ENCODE assay signal across 4 cellular contexts in the genomic region with DNA sequence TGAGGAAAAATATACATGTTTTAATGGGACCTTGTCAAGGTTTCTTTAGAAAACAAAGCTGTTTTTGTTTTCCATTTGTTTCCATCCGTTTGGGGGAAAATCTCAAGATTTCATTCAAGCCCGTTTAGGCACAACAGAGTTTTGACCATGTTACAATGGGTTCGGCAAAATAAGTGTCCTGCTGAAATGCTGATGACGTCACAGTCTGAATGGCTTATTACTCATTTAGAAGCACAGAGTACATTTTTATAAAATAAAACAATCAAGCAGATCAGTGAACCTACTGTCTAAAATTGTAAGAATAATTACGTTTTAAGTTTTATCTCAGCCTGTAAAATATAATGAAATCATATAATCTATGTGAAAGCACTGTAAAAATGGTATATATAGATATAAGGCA.
TF ChIP-seq lines count a peak whose summit lies in the region.

No MANE protein-coding gene starts in this region.

TF ChIP-seq in HepG2, 621 proteins besides CTCF, POLR2A, EP300 and RAD21 (continues in another document):
- TF ChIP-seq, protein P1, sequence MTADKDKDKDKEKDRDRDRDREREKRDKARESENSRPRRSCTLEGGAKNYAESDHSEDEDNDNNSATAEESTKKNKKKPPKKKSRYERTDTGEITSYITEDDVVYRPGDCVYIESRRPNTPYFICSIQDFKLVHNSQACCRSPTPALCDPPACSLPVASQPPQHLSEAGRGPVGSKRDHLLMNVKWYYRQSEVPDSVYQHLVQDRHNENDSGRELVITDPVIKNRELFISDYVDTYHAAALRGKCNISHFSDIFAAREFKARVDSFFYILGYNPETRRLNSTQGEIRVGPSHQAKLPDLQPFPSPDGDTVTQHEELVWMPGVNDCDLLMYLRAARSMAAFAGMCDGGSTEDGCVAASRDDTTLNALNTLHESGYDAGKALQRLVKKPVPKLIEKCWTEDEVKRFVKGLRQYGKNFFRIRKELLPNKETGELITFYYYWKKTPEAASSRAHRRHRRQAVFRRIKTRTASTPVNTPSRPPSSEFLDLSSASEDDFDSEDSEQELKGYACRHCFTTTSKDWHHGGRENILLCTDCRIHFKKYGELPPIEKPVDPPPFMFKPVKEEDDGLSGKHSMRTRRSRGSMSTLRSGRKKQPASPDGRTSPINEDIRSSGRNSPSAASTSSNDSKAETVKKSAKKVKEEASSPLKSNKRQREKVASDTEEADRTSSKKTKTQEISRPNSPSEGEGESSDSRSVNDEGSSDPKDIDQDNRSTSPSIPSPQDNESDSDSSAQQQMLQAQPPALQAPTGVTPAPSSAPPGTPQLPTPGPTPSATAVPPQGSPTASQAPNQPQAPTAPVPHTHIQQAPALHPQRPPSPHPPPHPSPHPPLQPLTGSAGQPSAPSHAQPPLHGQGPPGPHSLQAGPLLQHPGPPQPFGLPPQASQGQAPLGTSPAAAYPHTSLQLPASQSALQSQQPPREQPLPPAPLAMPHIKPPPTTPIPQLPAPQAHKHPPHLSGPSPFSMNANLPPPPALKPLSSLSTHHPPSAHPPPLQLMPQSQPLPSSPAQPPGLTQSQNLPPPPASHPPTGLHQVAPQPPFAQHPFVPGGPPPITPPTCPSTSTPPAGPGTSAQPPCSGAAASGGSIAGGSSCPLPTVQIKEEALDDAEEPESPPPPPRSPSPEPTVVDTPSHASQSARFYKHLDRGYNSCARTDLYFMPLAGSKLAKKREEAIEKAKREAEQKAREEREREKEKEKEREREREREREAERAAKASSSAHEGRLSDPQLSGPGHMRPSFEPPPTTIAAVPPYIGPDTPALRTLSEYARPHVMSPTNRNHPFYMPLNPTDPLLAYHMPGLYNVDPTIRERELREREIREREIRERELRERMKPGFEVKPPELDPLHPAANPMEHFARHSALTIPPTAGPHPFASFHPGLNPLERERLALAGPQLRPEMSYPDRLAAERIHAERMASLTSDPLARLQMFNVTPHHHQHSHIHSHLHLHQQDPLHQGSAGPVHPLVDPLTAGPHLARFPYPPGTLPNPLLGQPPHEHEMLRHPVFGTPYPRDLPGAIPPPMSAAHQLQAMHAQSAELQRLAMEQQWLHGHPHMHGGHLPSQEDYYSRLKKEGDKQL (CRISPR knock-in tag; IDR thresholded peaks at IDR 0.05; ENCODE audit: low read depth) = no peak
- no peak for TF ChIP-seq ZNF772 (CRISPR knock-in tag; IDR thresholded peaks at IDR 0.05)
- TF ChIP-seq HNRNPK (IDR thresholded peaks at IDR 0.05; ENCODE audit: low read depth, low read length, poor library complexity, severe bottlenecking) = no peak
- no peak for TF ChIP-seq BATF2 (CRISPR knock-in tag; IDR thresholded peaks at IDR 0.05)
- no peak for TF ChIP-seq NR1H2 (CRISPR knock-in tag; IDR thresholded peaks at IDR 0.05; ENCODE audit: borderline replicate concordance, low read depth)
- TF ChIP-seq ZNF678 (CRISPR knock-in tag; IDR thresholded peaks at IDR 0.05) = no peak
- no peak for TF ChIP-seq MED13 (CRISPR knock-in tag; IDR thresholded peaks at IDR 0.05)

TF ChIP-seq in HEK293, 187 proteins besides CTCF, POLR2A, EP300 and RAD21:
- no peak for TF ChIP-seq ZNF280D (tag by site-specific recombination; IDR thresholded peaks at IDR 0.05)
- TF ChIP-seq, protein P2, sequence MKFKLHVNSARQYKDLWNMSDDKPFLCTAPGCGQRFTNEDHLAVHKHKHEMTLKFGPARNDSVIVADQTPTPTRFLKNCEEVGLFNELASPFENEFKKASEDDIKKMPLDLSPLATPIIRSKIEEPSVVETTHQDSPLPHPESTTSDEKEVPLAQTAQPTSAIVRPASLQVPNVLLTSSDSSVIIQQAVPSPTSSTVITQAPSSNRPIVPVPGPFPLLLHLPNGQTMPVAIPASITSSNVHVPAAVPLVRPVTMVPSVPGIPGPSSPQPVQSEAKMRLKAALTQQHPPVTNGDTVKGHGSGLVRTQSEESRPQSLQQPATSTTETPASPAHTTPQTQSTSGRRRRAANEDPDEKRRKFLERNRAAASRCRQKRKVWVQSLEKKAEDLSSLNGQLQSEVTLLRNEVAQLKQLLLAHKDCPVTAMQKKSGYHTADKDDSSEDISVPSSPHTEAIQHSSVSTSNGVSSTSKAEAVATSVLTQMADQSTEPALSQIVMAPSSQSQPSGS (tag by site-specific recombination; IDR thresholded peaks at IDR 0.05; ENCODE audit: low read depth) = 0 out of 2 replicates have a peak, but pooled peaks have one; percentile 19

TF ChIP-seq in K562, 482 proteins besides CTCF, POLR2A, EP300 and RAD21:
- TF ChIP-seq TRIM24 (IDR thresholded peaks at IDR 0.05) = no peak
- TF ChIP-seq ATF1 (CRISPR knock-in tag; IDR thresholded peaks at IDR 0.05) = no peak
- TF ChIP-seq ATF1 (tag; IDR thresholded peaks at IDR 0.05) = peak; percentile 59
- TF ChIP-seq USF2 (CRISPR knock-in tag; IDR thresholded peaks at IDR 0.05) = no peak
- TF ChIP-seq CREM (IDR thresholded peaks at IDR 0.05; ENCODE audit: low read depth) = no peak

TF ChIP-seq in neural cell, 6 proteins besides CTCF, POLR2A, EP300 and RAD21:
- TF ChIP-seq REST (IDR thresholded peaks at IDR 0.05; ENCODE audit: borderline replicate concordance) (no peak), SMC3 (conservative IDR thresholded peaks at IDR 0.05; ENCODE audit: poor library complexity) (no peak), TAF1 (IDR thresholded peaks at IDR 0.05; ENCODE audit: low read depth) (no peak), MXI1 (conservative IDR thresholded peaks at IDR 0.05; ENCODE audit: poor library complexity, severe bottlenecking) (no peak), EZH2 (IDR thresholded peaks at IDR 0.05; ENCODE audit: borderline replicate concordance, insufficient read depth, low read length, poor library complexity, severe bottlenecking) (no peak), POLR2AphosphoS5 (IDR thresholded peaks at IDR 0.05) (no peak)
